In the genomic region with DNA sequence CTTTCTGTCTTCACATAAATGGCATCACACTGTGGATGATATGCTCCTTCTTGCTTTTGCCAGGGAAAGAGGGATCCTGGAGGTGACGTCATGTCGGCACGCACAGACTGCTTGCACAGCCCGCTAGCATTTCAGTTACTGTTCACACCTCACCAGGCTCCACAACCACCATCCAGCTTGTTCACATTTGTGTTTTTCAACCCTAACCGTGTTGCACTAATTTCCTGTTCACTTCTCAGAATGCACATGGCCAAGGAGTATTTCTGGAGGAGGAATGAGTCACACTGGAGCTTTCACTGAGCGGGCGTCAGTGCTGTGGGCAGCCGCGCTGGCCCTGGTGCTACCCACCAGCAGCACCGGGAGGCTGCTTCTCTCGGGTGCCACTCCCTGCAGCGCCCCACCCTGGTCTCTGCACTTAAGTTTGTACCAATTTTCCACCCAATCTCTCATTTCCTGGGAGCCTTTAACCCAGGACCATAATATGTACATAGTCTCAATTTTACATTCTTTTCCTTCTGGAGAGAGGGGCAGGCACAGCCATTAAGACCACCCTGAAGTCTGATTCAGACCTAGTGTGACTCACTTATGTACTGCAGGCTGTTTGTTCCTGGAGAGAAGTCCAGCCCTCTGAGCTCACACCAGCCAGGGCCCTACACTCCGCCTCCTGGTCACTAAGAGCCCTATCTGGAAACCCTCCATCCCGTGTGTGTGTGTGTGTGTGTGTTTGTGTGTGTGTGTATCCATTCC, we compare ENCODE assay signal across 8 cellular contexts.
A peak's percentile ranks its signal among the peaks of the same experiment; 100 is the strongest.
DNase-seq lines count a peak whose midpoint lies in the region; ATAC-seq and TF ChIP-seq lines count a peak whose summit lies in the region.

No MANE protein-coding gene starts in this region.

- H3K36me3 ChIP-seq in tibial artery, result peaks cover 0 to 10% (median 0%) of the 10 kb centered on the region in 3 donors

- peak; percentile 11 for ATAC-seq in GM19468 (IDR thresholded peaks at IDR 0.05; ENCODE audit: extremely low read depth, unreplicated experiment)
- peak; percentile 55 for ATAC-seq in activated CD8-positive, alpha-beta T cell treated with anti-CD3 and anti-CD28 coated beads for 36 hours

- no peaks in the 10 kb centered on the region for H3K27me3 Mint-ChIP-seq in activated CD8-positive, alpha-beta T cell treated with anti-CD3 and anti-CD28 coated beads for 36 hours
- no peaks in the 10 kb centered on the region for H3K27me3 Mint-ChIP-seq in neural crest cell (ENCODE audit: low read depth)

- peak overlapping the region; percentile 68 to 73 for H3K27ac ChIP-seq in tibial artery

- peak overlapping the region; percentile 43 for H3K4me3 Mint-ChIP-seq in activated CD8-positive, alpha-beta T cell treated with anti-CD3 and anti-CD28 coated beads for 36 hours
- no peak overlapping the region for H3K4me3 Mint-ChIP-seq in neural crest cell

- H3K27me3 ChIP-seq in tibial artery, result no peaks in the 10 kb centered on the region

- intact Hi-C loops in activated CD8-positive, alpha-beta T cell treated with anti-CD3 and anti-CD28 coated beads for 36 hours (cut with micrococcal nuclease), result loop anchor here (5.0 kb wide), 1 partner anchor 60 kb away; no protein-coding TSS in a partner anchor
- intact Hi-C loops in tibial artery (cut with DNase I; ENCODE audit: low total_unique reads), result loop anchor here (5.0 kb wide), 1 partner anchor 65 kb away; a partner anchor contains a TSS

- DNase-seq in A172 (ENCODE audit: low spot score) (peak; percentile 77), M059J (ENCODE audit: low read depth) (peak; percentile 90), epithelial cell of esophagus (ENCODE audit: low read depth) (peak; percentile 78), neural crest cell (ENCODE audit: low read depth, low spot score) (no peak), tibial artery (peak; percentile 81 to 86), putamen (ENCODE audit: low spot score) (no peak)
- DNase-seq in activated CD8-positive, alpha-beta T cell treated with anti-CD3 and anti-CD28 coated beads for 36 hours, result peak; percentile 86

- peak overlapping the region; percentile 92 for H3K27ac Mint-ChIP-seq in activated CD8-positive, alpha-beta T cell treated with anti-CD3 and anti-CD28 coated beads for 36 hours
- H3K27ac Mint-ChIP-seq in neural crest cell (ENCODE audit: unreplicated experiment), result peak overlapping the region; percentile 69

- CTCF ChIA-PET in activated CD8-positive, alpha-beta T cell treated with anti-CD3 and anti-CD28 coated beads for 36 hours (lab: Charles Lee), result interaction anchor here (0.6 to 3.8 kb wide), 12 partner anchors 9 to 144 kb away, joined by 3 to 19 read pairs (median 4); no protein-coding TSS in a partner anchor

- H3K9me3 ChIP-seq in tibial artery, result no peaks in the 10 kb centered on the region

- H3K9me3 Mint-ChIP-seq in activated CD8-positive, alpha-beta T cell treated with anti-CD3 and anti-CD28 coated beads for 36 hours, result peaks cover 2% of the 10 kb centered on the region
- H3K9me3 Mint-ChIP-seq in neural crest cell, result no peaks in the 10 kb centered on the region

- H3K4me3 ChIP-seq in epithelial cell of esophagus (ENCODE audit: low read length), result no peak overlapping the region
- H3K4me3 ChIP-seq in tibial artery, result no peak overlapping the region

- TF ChIP-seq CTCF in activated CD8-positive, alpha-beta T cell treated with anti-CD3 and anti-CD28 coated beads for 36 hours (IDR thresholded peaks at IDR 0.05), result no peak
- TF ChIP-seq CTCF in epithelial cell of esophagus (IDR thresholded peaks at IDR 0.05; ENCODE audit: insufficient read depth, low read depth, low read length, missing control alignments), result no peak
- TF ChIP-seq CTCF in neural crest cell (conservative IDR thresholded peaks at IDR 0.05), result no peak
- TF ChIP-seq CTCF in tibial artery (IDR thresholded peaks at IDR 0.05), result peak in 1 of 2 experiments; percentile 9

- H3K4me1 Mint-ChIP-seq in activated CD8-positive, alpha-beta T cell treated with anti-CD3 and anti-CD28 coated beads for 36 hours (ENCODE audit: low read depth), result peaks cover 98% of the 10 kb centered on the region
- peaks cover 35% of the 10 kb centered on the region for H3K4me1 Mint-ChIP-seq in neural crest cell

- H3K36me3 Mint-ChIP-seq in activated CD8-positive, alpha-beta T cell treated with anti-CD3 and anti-CD28 coated beads for 36 hours (ENCODE audit: low read depth), result peaks cover 66% of the 10 kb centered on the region
- H3K36me3 Mint-ChIP-seq in neural crest cell (ENCODE audit: low read depth), result no peaks in the 10 kb centered on the region

- H3K4me1 ChIP-seq in tibial artery, result peaks cover 0 to 43% (median 32%) of the 10 kb centered on the region in 4 donors

- POLR2A ChIA-PET in activated CD8-positive, alpha-beta T cell treated with anti-CD3 and anti-CD28 coated beads for 36 hours (lab: Charles Lee), result interaction anchor here (0.7 to 5.3 kb wide), 15 partner anchors 8 to 69 kb away, joined by 3 to 42 read pairs (median 5); a partner anchor contains a TSS

Comparison
In these comparisons a context has a peak if more than half of its experiments do, and no peak if none do; other contexts are left out.
1. DNase-seq: peak in A172 (single experiment), M059J (single experiment), activated CD8-positive, alpha-beta T cell treated with anti-CD3 and anti-CD28 coated beads for 36 hours (single experiment), epithelial cell of esophagus (single experiment) and tibial artery (2 of 2); none in neural crest cell (single experiment) and putamen (single experiment).